16 cellular contexts compared by ENCODE assay signal in genomic region chr7:156865493-156865892, GRCh38.
"Had no signal": no experiment of that assay in that cellular context is flagged by ENCODE, and none has a peak within 500 bp of the region (broad histone marks: within the 10 kb centered on the region; RNA-seq: fewer than 3 reads in every experiment).

No MANE protein-coding gene starts in this region.

- H3K27ac ChIP-seq: brain microvascular endothelial cell, esophagus muscularis mucosa, lower lobe of right lung, parathyroid adenoma, tibial artery had no signal

- H2AFZ ChIP-seq: parathyroid adenoma had no signal

- H3K4me3 ChIP-seq: esophagus muscularis mucosa, lower lobe of right lung, tibial artery had no signal

- H3K27me3 ChIP-seq: brain microvascular endothelial cell, esophagus muscularis mucosa, tibial artery had no signal

- DNase-seq: activated CD4-positive, alpha-beta T cell treated with anti-CD3 and anti-CD28 coated beads, Interleukin-2, amount 50 U/mL, for 1 hour; activated CD4-positive, CD25-positive, alpha-beta regulatory T cell; activated effector memory CD4-positive, alpha-beta T cell treated with Interleukin-2 at 50 U/mL for 16 hours; activated T-cell treated with anti-CD3 and anti-CD28 coated beads, Interleukin-2, amount 50 U/mL, for 1 hour; amygdala; brain microvascular endothelial cell; foreskin fibroblast; left cardiac atrium; lower lobe of right lung; naive B cell; retina; T-helper 17 cell; tibial artery had no signal

- H3K4me1 ChIP-seq: esophagus muscularis mucosa, lower lobe of right lung, parathyroid adenoma, tibial artery had no signal

- FAIRE-seq: TTC549 had no signal

- ATAC-seq: left cardiac atrium, lower lobe of right lung, T-helper 17 cell had no signal

- H3K36me3 ChIP-seq: brain microvascular endothelial cell, lower lobe of right lung had no signal

- H3K9ac ChIP-seq: parathyroid adenoma had no signal

- H3K9me3 ChIP-seq: esophagus muscularis mucosa, lower lobe of right lung, tibial artery had no signal
